17 cellular contexts compared by ENCODE assay signal in the genomic region with DNA sequence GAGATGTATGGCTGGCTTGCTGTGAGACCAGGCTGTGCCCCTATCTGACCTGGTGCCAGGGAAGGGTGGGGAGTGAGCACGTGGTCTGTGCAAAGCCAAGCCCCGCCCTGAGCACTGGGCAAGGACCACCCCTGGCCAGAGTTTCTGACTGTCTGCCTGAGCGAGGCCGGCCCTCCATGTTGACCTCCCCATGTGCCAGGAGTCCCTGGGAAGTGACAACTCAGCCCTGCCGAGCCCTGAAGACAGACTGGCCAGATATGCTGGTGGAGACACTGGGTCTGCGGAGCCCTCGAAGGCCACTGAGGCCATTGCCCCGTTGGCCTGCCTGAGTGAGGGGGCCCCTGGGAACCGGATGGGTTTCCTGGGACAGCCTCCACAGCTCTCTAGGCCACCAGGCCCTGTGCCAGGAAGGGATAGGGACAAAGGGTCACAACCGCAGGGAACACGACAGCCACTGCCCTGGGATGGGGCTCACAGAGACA. TPM values are rescaled to one million over a fixed set of nuclear protein-coding genes. Genes with fewer than 3 reads are reported as not detected.
DNase-seq lines count a peak whose midpoint lies in the region; ATAC-seq, FAIRE-seq and TF ChIP-seq lines count a peak whose summit lies in the region.
"Had no signal": no experiment of that assay in that cellular context is flagged by ENCODE, and none has a peak within 500 bp of the region (broad histone marks: within the 10 kb centered on the region; RNA-seq: fewer than 3 reads in every experiment).

No MANE protein-coding gene starts in this region.

- H3K9me3 Mint-ChIP-seq in astrocyte (ENCODE audit: unreplicated experiment), result no peaks in the 10 kb centered on the region
- peaks cover 0 to 2% (median 0%) of the 10 kb centered on the region in 9 donors for H3K9me3 Mint-ChIP-seq in naive thymus-derived CD8-positive, alpha-beta T cell
- H3K9me3 Mint-ChIP-seq: activated B cell treated with CpG ODN at 0.5 μM for 24 hours; natural killer cell; stimulated activated memory B cell treated with anti-CD40 and anti-IgM and Interleukin-4, amounts not matched to agents 10 μg/mL and 1 μg/mL and 100 μg/mL, for 72 hours had no signal

- H3K4me1 Mint-ChIP-seq in astrocyte (ENCODE audit: low read depth, unreplicated experiment), result no peaks in the 10 kb centered on the region
- no peaks in the 10 kb centered on the region for H3K4me1 Mint-ChIP-seq in naive thymus-derived CD8-positive, alpha-beta T cell
- H3K4me1 Mint-ChIP-seq: activated B cell treated with CpG ODN at 0.5 μM for 24 hours; activated CD8-positive, alpha-beta memory T cell treated with anti-CD3 and anti-CD28 coated beads, Interleukin-2, amount 10 ng/mL, durations not matched to agents 7 days and 5 days; CD14-positive monocyte; natural killer cell; stimulated activated memory B cell treated with anti-CD40 and anti-IgM and Interleukin-4, amounts not matched to agents 10 μg/mL and 1 μg/mL and 100 μg/mL, for 72 hours had no signal

- DNase-seq in astrocyte (ENCODE audit: low read depth), result no peak
- DNase-seq in kidney, result peak; percentile 86
- DNase-seq in upper lobe of right lung, result no peak
- no peak for DNase-seq in HuH-7 (ENCODE audit: low spot score)
- no peak for DNase-seq in NCI-H187 treated with DMSO at 0.1 percent for 48 hours (lab: John Stamatoyannopoulos, UW)
- DNase-seq in naive thymus-derived CD8-positive, alpha-beta T cell, result no peak
- DNase-seq: activated B cell treated with CpG ODN at 0.5 μM for 24 hours; activated CD8-positive, alpha-beta memory T cell treated with anti-CD3 and anti-CD28 coated beads, Interleukin-2, amount 10 ng/mL, durations not matched to agents 7 days and 5 days; H7; Kasumi-1; natural killer cell; NCI-H510A; OCI-M1 had no signal

- H3K79me2 ChIP-seq in astrocyte (ENCODE audit: insufficient read depth, low read length), result no peaks in the 10 kb centered on the region

- TF ChIP-seq CTCF in astrocyte (IDR thresholded peaks at IDR 0.05; ENCODE audit: insufficient read depth, low read depth, low read length) (no peak), kidney (IDR thresholded peaks at IDR 0.05; ENCODE audit: borderline replicate concordance, extremely low read depth, insufficient read depth) (no peak), upper lobe of right lung (IDR thresholded peaks at IDR 0.05) (no peak)

- H3K9me3 ChIP-seq in astrocyte (ENCODE audit: insufficient read depth, low read depth, low read length) (no peaks in the 10 kb centered on the region), kidney (ENCODE audit: control insufficient read depth in 1 of 2, low read length in 2 of 2) (no peaks in the 10 kb centered on the region), upper lobe of right lung (no peaks in the 10 kb centered on the region)

- POLR2A ChIA-PET in naive thymus-derived CD8-positive, alpha-beta T cell (lab: Charles Lee), result no interaction called here

- no peaks in the 10 kb centered on the region for H3K27me3 Mint-ChIP-seq in astrocyte (ENCODE audit: low read depth, unreplicated experiment)
- H3K27me3 Mint-ChIP-seq in naive thymus-derived CD8-positive, alpha-beta T cell, result no peaks in the 10 kb centered on the region
- H3K27me3 Mint-ChIP-seq: activated CD8-positive, alpha-beta memory T cell treated with anti-CD3 and anti-CD28 coated beads, Interleukin-2, amount 10 ng/mL, durations not matched to agents 7 days and 5 days; stimulated activated memory B cell treated with anti-CD40 and anti-IgM and Interleukin-4, amounts not matched to agents 10 μg/mL and 1 μg/mL and 100 μg/mL, for 72 hours had no signal

- H3K36me3 ChIP-seq in astrocyte (ENCODE audit: insufficient read depth, low read length) (no peaks in the 10 kb centered on the region), kidney (ENCODE audit: control insufficient read depth in 1 of 2, insufficient read depth in 2 of 2, low read length in 2 of 2) (no peaks in the 10 kb centered on the region), upper lobe of right lung (no peaks in the 10 kb centered on the region)

- intact Hi-C loops in kidney (cut with DNase I) (no loop called here), upper lobe of right lung (cut with DNase I) (no loop called here)

- ATAC-seq in upper lobe of right lung, result no peak
- ATAC-seq in naive thymus-derived CD8-positive, alpha-beta T cell, result no peak
- ATAC-seq: activated CD8-positive, alpha-beta memory T cell treated with anti-CD3 and anti-CD28 coated beads, Interleukin-2, amount 10 ng/mL, durations not matched to agents 7 days and 5 days; natural killer cell; stimulated activated memory B cell treated with anti-CD40 and anti-IgM and Interleukin-4, amounts not matched to agents 10 μg/mL and 1 μg/mL and 100 μg/mL, for 72 hours had no signal

- H3K9ac ChIP-seq in astrocyte (ENCODE audit: low read length), result peak overlapping the region; percentile 55
- no peak overlapping the region for H3K9ac ChIP-seq in kidney (ENCODE audit: low read length in 2 of 2)

- peak overlapping the region; percentile 80 for H3K27ac ChIP-seq in astrocyte (ENCODE audit: low read depth, low read length)
- peak overlapping the region; percentile 43 to 52 for H3K27ac ChIP-seq in kidney (ENCODE audit: low read depth in 2 of 2, low read length in 2 of 2)
- H3K27ac ChIP-seq in upper lobe of right lung, result peak overlapping the region; percentile 65

- no peak overlapping the region for H3K4me3 ChIP-seq in astrocyte (ENCODE audit: insufficient read depth, low read depth, low read length)
- no peak overlapping the region for H3K4me3 ChIP-seq in kidney (ENCODE audit: low read length in 2 of 2)
- no peak overlapping the region for H3K4me3 ChIP-seq in upper lobe of right lung

- H4K20me1 ChIP-seq in astrocyte (ENCODE audit: insufficient read depth, low read length), result no peaks in the 10 kb centered on the region

- H3K4me1 ChIP-seq in astrocyte (ENCODE audit: insufficient read depth, low read length) (peaks cover 21% of the 10 kb centered on the region), kidney (ENCODE audit: control insufficient read depth in 1 of 2, insufficient read depth in 1 of 2, low read depth in 1 of 2, low read length in 2 of 2) (peaks cover 0 to 13% of the 10 kb centered on the region in 2 donors), upper lobe of right lung (no peaks in the 10 kb centered on the region)

- H3K36me3 Mint-ChIP-seq in astrocyte (ENCODE audit: low read depth, unreplicated experiment), result no peaks in the 10 kb centered on the region
- H3K36me3 Mint-ChIP-seq in naive thymus-derived CD8-positive, alpha-beta T cell, result no peaks in the 10 kb centered on the region
- H3K36me3 Mint-ChIP-seq: activated CD8-positive, alpha-beta memory T cell treated with anti-CD3 and anti-CD28 coated beads, Interleukin-2, amount 10 ng/mL, durations not matched to agents 7 days and 5 days; CD14-positive monocyte; natural killer cell; stimulated activated memory B cell treated with anti-CD40 and anti-IgM and Interleukin-4, amounts not matched to agents 10 μg/mL and 1 μg/mL and 100 μg/mL, for 72 hours had no signal

- H3K27me3 ChIP-seq in astrocyte (ENCODE audit: insufficient read depth, low read length) (no peaks in the 10 kb centered on the region), upper lobe of right lung (no peaks in the 10 kb centered on the region)

- H3K4me2 ChIP-seq in astrocyte (ENCODE audit: low read length), result peak overlapping the region; percentile 63

- H3K27ac Mint-ChIP-seq in astrocyte (ENCODE audit: unreplicated experiment), result no peak overlapping the region
- no peak overlapping the region for H3K27ac Mint-ChIP-seq in naive thymus-derived CD8-positive, alpha-beta T cell
- H3K27ac Mint-ChIP-seq: activated B cell treated with CpG ODN at 0.5 μM for 24 hours; activated CD8-positive, alpha-beta memory T cell treated with anti-CD3 and anti-CD28 coated beads, Interleukin-2, amount 10 ng/mL, durations not matched to agents 7 days and 5 days; CD14-positive monocyte; natural killer cell; stimulated activated memory B cell treated with anti-CD40 and anti-IgM and Interleukin-4, amounts not matched to agents 10 μg/mL and 1 μg/mL and 100 μg/mL, for 72 hours had no signal

- peak overlapping the region; percentile 56 for H2AFZ ChIP-seq in astrocyte (ENCODE audit: low read depth, low read length)

- peak; percentile 78 for FAIRE-seq in astrocyte (lab: Jason Lieb, UNC)
- no peak for FAIRE-seq in kidney (lab: Jason Lieb, UNC)
- FAIRE-seq: bronchial epithelial cell, endometrium had no signal

- no peak overlapping the region for H3K4me3 Mint-ChIP-seq in astrocyte (ENCODE audit: unreplicated experiment)
- no peak overlapping the region for H3K4me3 Mint-ChIP-seq in naive thymus-derived CD8-positive, alpha-beta T cell
- H3K4me3 Mint-ChIP-seq: activated B cell treated with CpG ODN at 0.5 μM for 24 hours; activated CD8-positive, alpha-beta memory T cell treated with anti-CD3 and anti-CD28 coated beads, Interleukin-2, amount 10 ng/mL, durations not matched to agents 7 days and 5 days; CD14-positive monocyte; natural killer cell; stimulated activated memory B cell treated with anti-CD40 and anti-IgM and Interleukin-4, amounts not matched to agents 10 μg/mL and 1 μg/mL and 100 μg/mL, for 72 hours had no signal

RNA-seq across cellular contexts. Expression of a gene that starts 7.1 kb away (rescaled TPM):
- 50.0 and 87.7 TPM in 2 replicates for total RNA-seq in astrocyte
- 164 TPM for total RNA-seq in kidney
- polyA plus RNA-seq in kidney (ENCODE audit: insufficient read depth, low read depth, low replicate concordance), result 288 TPM
- total RNA-seq in upper lobe of right lung, result 205 TPM
- not detected for total RNA-seq in naive thymus-derived CD8-positive, alpha-beta T cell
- polyA plus RNA-seq in naive thymus-derived CD8-positive, alpha-beta T cell, result not detected
- total RNA-seq: activated B cell treated with CpG ODN at 0.5 μM for 24 hours; activated CD8-positive, alpha-beta memory T cell treated with anti-CD3 and anti-CD28 coated beads, Interleukin-2, amount 10 ng/mL, durations not matched to agents 7 days and 5 days; natural killer cell had no signal
- polyA plus RNA-seq: CD14-positive monocyte had no signal

RNA-seq across cellular contexts. Expression of a gene that starts 17.3 kb away (rescaled TPM):
- total RNA-seq in astrocyte, result 12.1 and 14.7 TPM in 2 replicates
- 28.1 TPM for total RNA-seq in kidney
- 47.6 TPM for polyA plus RNA-seq in kidney (ENCODE audit: insufficient read depth, low read depth, low replicate concordance)
- total RNA-seq in upper lobe of right lung, result 23.0 TPM
- total RNA-seq in naive thymus-derived CD8-positive, alpha-beta T cell, result 10 to 100 TPM; 33.3 to 38.9 TPM
- 10 to 100 TPM; 19.6 to 30.1 (median 25.6) TPM for polyA plus RNA-seq in naive thymus-derived CD8-positive, alpha-beta T cell

RNA-seq across cellular contexts. Expression of a gene that starts 29.8 kb away (rescaled TPM):
- total RNA-seq in astrocyte, result 0.46 and 0.52 TPM in 2 replicates
- not detected for total RNA-seq in kidney
- 0.37 TPM for polyA plus RNA-seq in kidney (ENCODE audit: insufficient read depth, low read depth, low replicate concordance)
- total RNA-seq in upper lobe of right lung, result not detected
- not detected for total RNA-seq in naive thymus-derived CD8-positive, alpha-beta T cell
- not detected for polyA plus RNA-seq in naive thymus-derived CD8-positive, alpha-beta T cell
- total RNA-seq: activated B cell treated with CpG ODN at 0.5 μM for 24 hours; activated CD8-positive, alpha-beta memory T cell treated with anti-CD3 and anti-CD28 coated beads, Interleukin-2, amount 10 ng/mL, durations not matched to agents 7 days and 5 days; bronchial epithelial cell; H7; natural killer cell had no signal
- polyA plus RNA-seq: CD14-positive monocyte had no signal

RNA-seq across cellular contexts. Expression of a gene that starts 41.8 kb away (rescaled TPM):
- total RNA-seq in astrocyte (0.36 TPM in 1 of 2 replicates, not detected in the other), kidney (1.4 TPM), upper lobe of right lung (1.2 TPM)
- polyA plus RNA-seq in kidney (ENCODE audit: insufficient read depth, low read depth, low replicate concordance), result 0.67 TPM
- total RNA-seq in naive thymus-derived CD8-positive, alpha-beta T cell, result 1 to 10 TPM; 4.6 to 5.5 TPM
- 1 to 10 TPM in 1 of 3 donors, under 1 TPM in 2; 0.30 to 1.2 (median 0.32) TPM for polyA plus RNA-seq in naive thymus-derived CD8-positive, alpha-beta T cell
- polyA plus RNA-seq: CD14-positive monocyte had no signal

Comparison
In these comparisons a context has a peak if more than half of its experiments do, and no peak if none do; other contexts are left out.
1. RNA of a gene that starts 7.1 kb away (total RNA-seq): 205 TPM in upper lobe of right lung (single experiment), 164 TPM in kidney (single experiment) and 50.0 to 87.7 TPM in astrocyte; not detected in naive thymus-derived CD8-positive, alpha-beta T cell; every median in the first group is over 10 times any median in the second.
2. Peak in every context shown above with its lines, with median percentiles within 50 percentile points of each other: H3K27ac ChIP-seq.